In genomic region chr14:88380405-88380804, GRCh38 we compare ENCODE assay signal across 2 cellular contexts.
TF ChIP-seq lines count a peak whose summit lies in the region.

No MANE protein-coding gene starts in this region.

TF ChIP-seq in IMR-90, 13 proteins besides CTCF, POLR2A, EP300 and RAD21:
- TF ChIP-seq USF2 (IDR thresholded peaks at IDR 0.05; ENCODE audit: low read depth, low read length) = no peak
- no peak for TF ChIP-seq NFE2L2 (IDR thresholded peaks at IDR 0.05; ENCODE audit: low read depth, low read length)
- TF ChIP-seq RCOR1 (IDR thresholded peaks at IDR 0.05; ENCODE audit: insufficient replicate concordance, low read length) = no peak
- no peak for TF ChIP-seq BHLHE40 (IDR thresholded peaks at IDR 0.05; ENCODE audit: low read depth, low read length)
- TF ChIP-seq FOS (IDR thresholded peaks at IDR 0.05; ENCODE audit: low read depth, low read length) = no peak
- no peak for TF ChIP-seq ELK1 (IDR thresholded peaks at IDR 0.05; ENCODE audit: borderline replicate concordance, low read depth, low read length)
- TF ChIP-seq CEBPB (IDR thresholded peaks at IDR 0.05; ENCODE audit: low read depth, low read length) = no peak
- TF ChIP-seq SMC3 (IDR thresholded peaks at IDR 0.05; ENCODE audit: low read depth, low read length) = no peak
- no peak for TF ChIP-seq MXI1 (IDR thresholded peaks at IDR 0.05; ENCODE audit: borderline replicate concordance, low read depth, low read length)
- TF ChIP-seq CHD1 (IDR thresholded peaks at IDR 0.05; ENCODE audit: low read depth, low read length) = no peak
- no peak for TF ChIP-seq MAZ (IDR thresholded peaks at IDR 0.05; ENCODE audit: borderline replicate concordance, low read depth, low read length)
- no peak for TF ChIP-seq RFX5 (IDR thresholded peaks at IDR 0.05; ENCODE audit: low read depth, low read length)
- TF ChIP-seq MAFK (IDR thresholded peaks at IDR 0.05; ENCODE audit: low read depth, low read length) = no peak

TF ChIP-seq in HepG2, 621 proteins besides CTCF, POLR2A, EP300 and RAD21:
- TF ChIP-seq ZFAT (CRISPR knock-in tag; conservative IDR thresholded peaks at IDR 0.05) = no peak
- no peak for TF ChIP-seq GZF1 (CRISPR knock-in tag; IDR thresholded peaks at IDR 0.05)
- no peak for TF ChIP-seq ZFP36 (IDR thresholded peaks at IDR 0.05; ENCODE audit: borderline replicate concordance, low read depth, low read length, partially characterized antibody)
- no peak for TF ChIP-seq ZNF225 (CRISPR knock-in tag; IDR thresholded peaks at IDR 0.05)
- peak; percentile 17; the same call in 1 of the 2 replicates for TF ChIP-seq SMC3 (IDR thresholded peaks at IDR 0.05; ENCODE audit: low read length)
- TF ChIP-seq ZMYM4 (CRISPR knock-in tag; IDR thresholded peaks at IDR 0.05) = no peak
- no peak for TF ChIP-seq KAT7 (CRISPR knock-in tag; IDR thresholded peaks at IDR 0.05; ENCODE audit: borderline replicate concordance)
- peak; percentile 54 for TF ChIP-seq STAG1 (CRISPR knock-in tag; IDR thresholded peaks at IDR 0.05)
